In genomic region chr4:101420661-101421060, GRCh38 we compare ENCODE assay signal across 25 cellular contexts.
DNase-seq lines count a peak whose midpoint lies in the region; ATAC-seq, FAIRE-seq and TF ChIP-seq lines count a peak whose summit lies in the region.
"Had no signal": no experiment of that assay in that cellular context is flagged by ENCODE, and none has a peak within 500 bp of the region (broad histone marks: within the 10 kb centered on the region; RNA-seq: fewer than 3 reads in every experiment).

No MANE protein-coding gene starts in this region.

- no peak overlapping the region for H3K9ac ChIP-seq in HCT116 (ENCODE audit: low read length)
- no peak overlapping the region for H3K9ac ChIP-seq in PC-3 (ENCODE audit: low read length)
- no peak overlapping the region for H3K9ac ChIP-seq in endothelial cell of umbilical vein (replicated peaks; ENCODE audit: extremely low read depth, insufficient read depth, low read length)

- BruUV-seq in HCT116 (replicated peaks; lab: Mats Ljungman, UMichigan) (no TSS peak), PC-3 (replicated peaks; lab: Mats Ljungman, UMichigan) (no TSS peak), endothelial cell of umbilical vein (replicated peaks; lab: Mats Ljungman, UMichigan) (no TSS peak)

- POLR2A ChIA-PET in HCT116 (lab: Charles Lee): no interaction called here
- POLR2A ChIA-PET in PC-3 (lab: Charles Lee; ENCODE audit: unreplicated experiment): no interaction called here
- POLR2A ChIA-PET in endothelial cell of umbilical vein (lab: Charles Lee): no interaction called here

- no peaks in the 10 kb centered on the region for H3K36me3 ChIP-seq in HCT116 (ENCODE audit: control insufficient read depth in 1 of 2, insufficient read depth in 2 of 2, low read length in 2 of 2)
- H3K36me3 ChIP-seq in PC-3 (ENCODE audit: low read depth, low read length): no peaks in the 10 kb centered on the region
- H3K36me3 ChIP-seq in endothelial cell of umbilical vein (ENCODE audit: control insufficient read depth in 2 of 2, extremely low read depth in 1 of 2, insufficient read depth in 2 of 2, low read length in 2 of 2): no peaks in the 10 kb centered on the region
- H3K36me3 ChIP-seq in aorta (ENCODE audit: control insufficient read depth in 1 of 2, insufficient read depth in 2 of 2, low read length in 1 of 2): no peaks in the 10 kb centered on the region
- H3K36me3 ChIP-seq: breast epithelium, lower lobe of right lung, neutrophil, prostate gland had no signal

- H3K79me2 ChIP-seq in HCT116 (ENCODE audit: insufficient read depth, low read length): no peaks in the 10 kb centered on the region
- H3K79me2 ChIP-seq in PC-3 (ENCODE audit: low read length): no peaks in the 10 kb centered on the region
- no peaks in the 10 kb centered on the region for H3K79me2 ChIP-seq in endothelial cell of umbilical vein (ENCODE audit: control insufficient read depth, insufficient read depth, low read length)

- FAIRE-seq in endothelial cell of umbilical vein (lab: Jason Lieb, UNC): no peak
- FAIRE-seq: keratinocyte had no signal

- no peak for TF ChIP-seq RAD21 in HCT116 (IDR thresholded peaks at IDR 0.05; ENCODE audit: low read depth)

- H3K27me3 ChIP-seq in HCT116 (ENCODE audit: insufficient read depth, low read length) (no peaks in the 10 kb centered on the region), PC-3 (ENCODE audit: low read length) (no peaks in the 10 kb centered on the region), endothelial cell of umbilical vein (ENCODE audit: control insufficient read depth in 2 of 2, insufficient read depth in 2 of 2, low read length in 2 of 2) (no peaks in the 10 kb centered on the region), aorta (ENCODE audit: control insufficient read depth in 1 of 2, insufficient read depth in 2 of 2, low read length in 1 of 2) (no peaks in the 10 kb centered on the region)
- H3K27me3 ChIP-seq: breast epithelium, neutrophil had no signal

- CTCF ChIA-PET in HCT116 (lab: Charles Lee): no interaction called here
- CTCF ChIA-PET in PC-3 (lab: Charles Lee): no interaction called here
- CTCF ChIA-PET in endothelial cell of umbilical vein (lab: Charles Lee): interaction anchor here (0.5 kb wide), 1 partner anchor 109 kb away, joined by 4 read pairs; no protein-coding TSS in a partner anchor

- H3F3A ChIP-seq in PC-3 (ENCODE audit: low read length, unreplicated experiment): no peaks in the 10 kb centered on the region

- ATAC-seq in HCT116: no peak
- no peak for ATAC-seq in PC-3
- ATAC-seq in aorta (ENCODE audit: low FRiP score): no peak
- ATAC-seq in GM21367 (IDR thresholded peaks at IDR 0.05; ENCODE audit: unreplicated experiment): no peak
- no peak for ATAC-seq in GM19395 (IDR thresholded peaks at IDR 0.05; ENCODE audit: unreplicated experiment)
- no peak for ATAC-seq in GM21529 (IDR thresholded peaks at IDR 0.05; ENCODE audit: unreplicated experiment)
- ATAC-seq: activated CD8-positive, alpha-beta T cell treated with anti-CD3 and anti-CD28 coated beads for 36 hours; activated naive CD8-positive, alpha-beta T cell treated with anti-CD3 and anti-CD28 coated beads, Interleukin-2, amount 50 U/mL, for 24 hours; lower lobe of right lung had no signal

- no peak overlapping the region for H3K27ac ChIP-seq in HCT116 (ENCODE audit: low read depth, low read length)
- H3K27ac ChIP-seq in PC-3 (ENCODE audit: low read length): peak overlapping the region; percentile 77; the same call in 1 of the 2 replicates
- H3K27ac ChIP-seq in endothelial cell of umbilical vein (ENCODE audit: insufficient read depth, low read depth, low read length): no peak overlapping the region
- no peak overlapping the region for H3K27ac ChIP-seq in aorta (ENCODE audit: low read depth in 1 of 2, low read length in 2 of 2)
- H3K27ac ChIP-seq: coronary artery, epithelial cell of prostate, lower lobe of right lung, neutrophil, prostate gland had no signal

- TF ChIP-seq POLR2A in HCT116 (IDR thresholded peaks at IDR 0.05; ENCODE audit: borderline replicate concordance, extremely low read depth, insufficient read depth, insufficient read length) (no peak), endothelial cell of umbilical vein (IDR thresholded peaks at IDR 0.05; ENCODE audit: low read depth, low read length) (no peak)

- H3K4me3 ChIP-seq in AG10803 (ENCODE audit: low read length) (no peak overlapping the region), HCT116 (replicated peaks in 1 of 2; ENCODE audit: low read depth in 1 of 2, low read length in 2 of 2) (no peak overlapping the region), PC-3 (ENCODE audit: low read length) (no peak overlapping the region), endothelial cell of umbilical vein (replicated peaks in 1 of 3; ENCODE audit: insufficient read depth in 1 of 3, low read depth in 1 of 3, low read length in 3 of 3) (no peak overlapping the region), aorta (ENCODE audit: low read length in 2 of 2) (no peak overlapping the region)
- H3K4me3 ChIP-seq: breast epithelium, coronary artery, lower lobe of right lung, prostate gland had no signal

- TF ChIP-seq CTCF in AG10803 (conservative IDR thresholded peaks at IDR 0.05; ENCODE audit: low read length): no peak
- no peak for TF ChIP-seq CTCF in HCT116 (IDR thresholded peaks at IDR 0.05 in 2 of 3, conservative IDR thresholded peaks at IDR 0.05 in 1 of 3; ENCODE audit: borderline replicate concordance in 1 of 3, insufficient read depth in 1 of 3, low read depth in 2 of 3, low read length in 2 of 3)
- TF ChIP-seq CTCF in PC-3 (conservative IDR thresholded peaks at IDR 0.05; ENCODE audit: low read depth, low read length): no peak
- TF ChIP-seq CTCF in endothelial cell of umbilical vein (IDR thresholded peaks at IDR 0.05; ENCODE audit: extremely low read depth in 1 of 2, insufficient read depth in 1 of 2, low read depth in 1 of 2, low read length in 2 of 2): no peak

- H2AFZ ChIP-seq in HCT116 (ENCODE audit: low read depth, low read length, poor library complexity, severe bottlenecking): peak overlapping the region; percentile 16
- no peak overlapping the region for H2AFZ ChIP-seq in PC-3 (ENCODE audit: low read length)
- no peak overlapping the region for H2AFZ ChIP-seq in endothelial cell of umbilical vein (ENCODE audit: low read depth, low read length)

- H3K4me2 ChIP-seq in HCT116 (ENCODE audit: low read length): no peak overlapping the region
- 0 out of 2 replicates have a peak overlapping the region, but pooled peaks have one; percentile 26 for H3K4me2 ChIP-seq in PC-3 (ENCODE audit: low read length)
- no peak overlapping the region for H3K4me2 ChIP-seq in endothelial cell of umbilical vein (ENCODE audit: insufficient read depth, low read length)

- H3K9me3 ChIP-seq in HCT116 (ENCODE audit: control insufficient read depth in 1 of 2, insufficient read depth in 1 of 2, low read depth in 1 of 2, low read length in 2 of 2) (no peaks in the 10 kb centered on the region), PC-3 (ENCODE audit: low read length) (no peaks in the 10 kb centered on the region), endothelial cell of umbilical vein (replicated peaks; ENCODE audit: control insufficient read depth, insufficient read depth, low read length) (no peaks in the 10 kb centered on the region), aorta (ENCODE audit: control insufficient read depth, low read length) (no peaks in the 10 kb centered on the region)
- H3K9me3 ChIP-seq: breast epithelium, lower lobe of right lung, neutrophil, prostate gland had no signal

- no peaks in the 10 kb centered on the region for H4K20me1 ChIP-seq in HCT116 (ENCODE audit: insufficient read depth)
- no peaks in the 10 kb centered on the region for H4K20me1 ChIP-seq in PC-3 (ENCODE audit: low read length)
- H4K20me1 ChIP-seq in endothelial cell of umbilical vein (replicated peaks; ENCODE audit: control insufficient read depth, extremely low read depth, insufficient read depth, low read length): no peaks in the 10 kb centered on the region

- dilution Hi-C loops in endothelial cell of umbilical vein (cut with MboI; ENCODE audit: extremely low pct_ligation_motif_present, low sequenced_read_pairs): no loop called here

- no peaks in the 10 kb centered on the region for H3K4me1 ChIP-seq in HCT116 (ENCODE audit: control insufficient read depth in 1 of 2, insufficient read depth in 2 of 2, low read length in 2 of 2)
- peaks cover 26% of the 10 kb centered on the region for H3K4me1 ChIP-seq in PC-3 (ENCODE audit: insufficient read depth, low read length)
- H3K4me1 ChIP-seq in endothelial cell of umbilical vein (ENCODE audit: control insufficient read depth, extremely low read depth, insufficient read depth, low read length): peaks cover 16% of the 10 kb centered on the region
- H3K4me1 ChIP-seq in aorta (ENCODE audit: control insufficient read depth in 1 of 2, insufficient read depth in 2 of 2, low read length in 2 of 2): no peaks in the 10 kb centered on the region
- H3K4me1 ChIP-seq: breast epithelium had no signal

- no peaks in the 10 kb centered on the region for H3K9me2 ChIP-seq in HCT116 (ENCODE audit: insufficient read depth)
- H3K9me2 ChIP-seq in PC-3 (replicated peaks; ENCODE audit: low read length): no peaks in the 10 kb centered on the region

- DNase-seq in AG10803 (ENCODE audit: low read depth) (peak; percentile 6), HCT116 (ENCODE audit: low read depth, low spot score) (no peak), PC-3 (peak; percentile 55), endothelial cell of umbilical vein (ENCODE audit: low read depth, low spot score) (peak; percentile 40), aorta (no peak)
- DNase-seq: activated CD8-positive, alpha-beta T cell treated with anti-CD3 and anti-CD28 coated beads for 36 hours; activated gamma-delta T cell; activated naive CD8-positive, alpha-beta T cell treated with anti-CD3 and anti-CD28 coated beads, Interleukin-2, amount 50 U/mL, for 24 hours; activated T-cell treated with anti-CD3 and anti-CD28 coated beads for 4 hours; GDM1; lower lobe of right lung; NCI-H1436; NCI-H524 treated with DMSO at 0.1 percent for 48 hours; OCI-M1; Right ventricle myocardium superior; SW 1271 had no signal

- H3K9me1 ChIP-seq in endothelial cell of umbilical vein (replicated peaks; ENCODE audit: control insufficient read depth, extremely low read depth, insufficient read depth, low read length): no peaks in the 10 kb centered on the region

- intact Hi-C loops in HCT116 (cut with micrococcal nuclease) (no loop called here), PC-3 (cut with micrococcal nuclease) (no loop called here), endothelial cell of umbilical vein (cut with micrococcal nuclease) (loop anchor here (10.0 kb wide), 1 partner anchor 844 kb away; no protein-coding TSS in a partner anchor), aorta (cut with DNase I) (no loop called here)

- RAD21 ChIA-PET in HCT116 (lab: Charles Lee; ENCODE audit: low non-redundant PET in 1 of 2, low total read pairs in 2 of 2, uncharacterized antibody in 2 of 2, unreplicated experiment in 2 of 2): no interaction called here

TF ChIP-seq in HCT116, 20 proteins besides CTCF, POLR2A, EP300 and RAD21 (continues in another document):
- no peak for TF ChIP-seq TCF7L2 (IDR thresholded peaks at IDR 0.05; ENCODE audit: borderline replicate concordance, extremely low read depth, insufficient read depth, insufficient read length)

TF ChIP-seq in endothelial cell of umbilical vein, 7 proteins besides CTCF, POLR2A, EP300 and RAD21:
- TF ChIP-seq FOS (IDR thresholded peaks at IDR 0.05; ENCODE audit: borderline replicate concordance, insufficient read depth, low read length): peak; percentile 11
- no peak for TF ChIP-seq MYC (IDR thresholded peaks at IDR 0.05; ENCODE audit: low read depth, low read length)

Comparison
In these comparisons a context has a peak if more than half of its experiments do, and no peak if none do; other contexts are left out.
1. DNase-seq: peak in AG10803 (single experiment), PC-3 (single experiment) and endothelial cell of umbilical vein (single experiment); none in HCT116 (single experiment) and aorta (0 of 2).